9 cellular contexts compared by ENCODE assay signal in the genomic region with DNA sequence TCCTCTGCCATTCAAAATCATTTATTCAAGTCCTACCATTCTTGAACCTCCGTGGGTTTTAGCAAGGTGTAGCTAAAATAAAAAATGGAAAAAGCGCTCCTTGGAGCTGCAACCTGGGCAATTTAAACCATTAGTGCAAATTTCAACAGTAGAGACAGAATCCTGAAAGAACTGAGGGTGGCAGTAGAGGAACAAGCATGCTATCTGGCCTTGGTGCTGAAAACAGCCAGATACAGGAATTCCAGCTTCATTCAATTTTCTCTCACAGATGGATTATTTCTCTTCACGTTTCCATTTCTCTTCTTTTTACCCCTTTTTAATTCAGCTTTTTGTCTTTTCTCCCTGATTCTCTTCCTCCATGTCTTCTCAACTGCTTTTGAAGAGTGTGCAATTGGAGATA.
A peak's percentile ranks its signal among the peaks of the same experiment; 100 is the strongest.
DNase-seq lines count a peak whose midpoint lies in the region; ATAC-seq, FAIRE-seq and TF ChIP-seq lines count a peak whose summit lies in the region.
"Had no signal": no experiment of that assay in that cellular context is flagged by ENCODE, and none has a peak within 500 bp of the region (broad histone marks: within the 10 kb centered on the region; RNA-seq: fewer than 3 reads in every experiment).

No MANE protein-coding gene starts in this region.

- H3K79me2 ChIP-seq in SK-N-SH (ENCODE audit: insufficient read depth) = no peaks in the 10 kb centered on the region
- no peaks in the 10 kb centered on the region for H3K79me2 ChIP-seq in hepatocyte

- POLR2A ChIA-PET in SK-N-SH (lab: Yijun Ruan, JAX) = no interaction called here

- H4K20me1 ChIP-seq in SK-N-SH (ENCODE audit: insufficient read depth) = no peaks in the 10 kb centered on the region
- no peaks in the 10 kb centered on the region for H4K20me1 ChIP-seq in hepatocyte (ENCODE audit: insufficient read depth, poor library complexity, severe bottlenecking)

- no peaks in the 10 kb centered on the region for H3K36me3 ChIP-seq in heart right ventricle
- H3K36me3 ChIP-seq in SK-N-SH (replicated peaks in 1 of 2; ENCODE audit: control insufficient read depth in 1 of 2, insufficient read depth in 2 of 2, low read length in 1 of 2) = no peaks in the 10 kb centered on the region
- no peaks in the 10 kb centered on the region for H3K36me3 ChIP-seq in hepatocyte (replicated peaks; ENCODE audit: insufficient read depth, low read depth)
- no peaks in the 10 kb centered on the region for H3K36me3 ChIP-seq in small intestine (ENCODE audit: control insufficient read depth in 2 of 2, insufficient read depth in 2 of 2, low read length in 2 of 2)

- H3K9me3 ChIP-seq in heart right ventricle = no peaks in the 10 kb centered on the region
- no peaks in the 10 kb centered on the region for H3K9me3 ChIP-seq in SK-N-SH
- no peaks in the 10 kb centered on the region for H3K9me3 ChIP-seq in hepatocyte (ENCODE audit: low read depth)
- H3K9me3 ChIP-seq in small intestine (ENCODE audit: control insufficient read depth, low read depth) = no peaks in the 10 kb centered on the region

- no peak for ATAC-seq in heart right ventricle
- ATAC-seq in Right ventricle myocardium superior (ENCODE audit: poor library complexity) = no peak
- no peak for ATAC-seq in GM21447 (IDR thresholded peaks at IDR 0.05; ENCODE audit: unreplicated experiment)

- CTCF ChIA-PET in SK-N-SH (lab: Yijun Ruan, JAX) = interaction anchor here (0.6 to 3.3 kb wide), 17 partner anchors 8 to 1030 kb away, joined by 3 to 16 read pairs (median 4); no protein-coding TSS in a partner anchor

- no peak overlapping the region for H3K9ac ChIP-seq in SK-N-SH

- H3K4me3 ChIP-seq in heart right ventricle (no peak overlapping the region), SK-N-SH (ENCODE audit: low read depth in 2 of 2, low read length in 1 of 2) (no peak overlapping the region), hepatocyte (no peak overlapping the region), small intestine (ENCODE audit: low read depth in 1 of 2, low read length in 2 of 2) (no peak overlapping the region)

- TF ChIP-seq EP300 in SK-N-SH (IDR thresholded peaks at IDR 0.05; ENCODE audit: borderline replicate concordance in 1 of 2, low read depth in 1 of 2, low read length in 1 of 2) = no peak

- peak in 7 of 9 donors; percentile 8 to 58 (median 49) for TF ChIP-seq CTCF in heart right ventricle (IDR thresholded peaks at IDR 0.05)
- peak; percentile 71 for TF ChIP-seq CTCF in SK-N-SH (IDR thresholded peaks at IDR 0.05)
- peak; percentile 70 for TF ChIP-seq CTCF in hepatocyte (IDR thresholded peaks at IDR 0.05; ENCODE audit: poor library complexity)

- H2AFZ ChIP-seq in SK-N-SH (ENCODE audit: low read depth) = no peak overlapping the region
- no peak overlapping the region for H2AFZ ChIP-seq in hepatocyte

- TF ChIP-seq RAD21 in SK-N-SH (IDR thresholded peaks at IDR 0.05; ENCODE audit: low read length) = peak; percentile 71

- intact Hi-C loops in heart right ventricle (cut with DNase I) = loop anchor here in 1 of 10 donors (10.0 kb wide), 1 partner anchor 352 kb away; no protein-coding TSS in a partner anchor
- intact Hi-C loops in Right ventricle myocardium superior (cut with DNase I) = no loop called here

- H3K4me1 ChIP-seq in heart right ventricle (peaks cover 0 to 3% (median 0%) of the 10 kb centered on the region in 9 donors), SK-N-SH (ENCODE audit: control insufficient read depth in 1 of 2, insufficient read depth in 2 of 2, low read depth in 1 of 2, low read length in 1 of 2) (0 out of 4 replicates have a peak, but pooled peaks cover 0 to 6% of the 10 kb centered on the region in 2 experiments), hepatocyte (ENCODE audit: insufficient read depth) (no peaks in the 10 kb centered on the region), small intestine (ENCODE audit: control insufficient read depth in 2 of 2, insufficient read depth in 1 of 2, low read depth in 1 of 2, low read length in 1 of 2) (no peaks in the 10 kb centered on the region)

- H3K4me2 ChIP-seq in SK-N-SH (no peak overlapping the region), hepatocyte (no peak overlapping the region)

- DNase-seq in heart right ventricle = no peak
- no peak for DNase-seq in Right ventricle myocardium superior
- DNase-seq in SK-N-SH = peak; percentile 28
- DNase-seq in hepatocyte (ENCODE audit: low spot score) = peak; percentile 53
- DNase-seq in small intestine = no peak
- DNase-seq in activated gamma-delta T cell treated with Interleukin-2 at 50 U/mL for 16 hours = no peak
- no peak for DNase-seq in GM19239 (ENCODE audit: insufficient read length, low spot score)
- DNase-seq: COR-L47 had no signal

- H3K27ac ChIP-seq in heart right ventricle = no peak overlapping the region
- H3K27ac ChIP-seq in SK-N-SH (ENCODE audit: low read depth in 2 of 2, low read length in 1 of 2) = no peak overlapping the region
- no peak overlapping the region for H3K27ac ChIP-seq in hepatocyte
- no peak overlapping the region for H3K27ac ChIP-seq in small intestine (ENCODE audit: low read depth in 1 of 2, low read length in 1 of 2)

- H3F3A ChIP-seq in SK-N-SH (replicated peaks; ENCODE audit: insufficient read depth) = peaks cover 7% of the 10 kb centered on the region

- H3K9me2 ChIP-seq in SK-N-SH (no peaks in the 10 kb centered on the region), hepatocyte (replicated peaks; ENCODE audit: insufficient read depth) (no peaks in the 10 kb centered on the region)

- WGBS in heart right ventricle, 2 donors = 24 to 26% methylated on average over 3 of the region's 3 CpGs
- WGBS in SK-N-SH (ENCODE audit: low lambda C conversion rate) = 19% methylated on average over 3 of the region's 3 CpGs
- WGBS in hepatocyte (ENCODE audit: low lambda C conversion rate, missing lambda C conversion rate) = 26% methylated on average over 3 of the region's 3 CpGs
- 23 to 26% (median 24%) methylated on average over 3 of the region's 3 CpGs for WGBS in small intestine, 3 donors

- FAIRE-seq in small intestine (lab: Jason Lieb, UNC) (no peak), GM19239 (lab: Jason Lieb, UNC) (no peak)

- H3K27me3 ChIP-seq in heart right ventricle = no peaks in the 10 kb centered on the region
- H3K27me3 ChIP-seq in SK-N-SH (ENCODE audit: insufficient read depth) = no peaks in the 10 kb centered on the region
- H3K27me3 ChIP-seq in hepatocyte = peaks cover 17% of the 10 kb centered on the region
- H3K27me3 ChIP-seq in small intestine (ENCODE audit: control insufficient read depth in 2 of 2, insufficient read depth in 2 of 2, low read length in 2 of 2) = no peaks in the 10 kb centered on the region

TF ChIP-seq in SK-N-SH, 30 proteins besides CTCF, POLR2A, EP300 and RAD21:
- TF ChIP-seq REST (IDR thresholded peaks at IDR 0.05; ENCODE audit: low read depth, low read length) = peak; percentile 96
- TF ChIP-seq FOSL2 (IDR thresholded peaks at IDR 0.05; ENCODE audit: borderline replicate concordance, low read depth) = no peak
- TF ChIP-seq IRF3 (IDR thresholded peaks at IDR 0.05; ENCODE audit: low read depth, low read length) = no peak
- no peak for TF ChIP-seq RXRA (IDR thresholded peaks at IDR 0.05; ENCODE audit: borderline replicate concordance, low read depth)
- TF ChIP-seq POLR2AphosphoS5 (IDR thresholded peaks at IDR 0.05; ENCODE audit: low read depth, low read length) = no peak
- peak; percentile 57 for TF ChIP-seq SMC3 (IDR thresholded peaks at IDR 0.05; ENCODE audit: low read depth, low read length)
- TF ChIP-seq GABPA (IDR thresholded peaks at IDR 0.05; ENCODE audit: low read depth) = no peak
- TF ChIP-seq ELF1 (IDR thresholded peaks at IDR 0.05) = no peak
- TF ChIP-seq, protein P1, sequence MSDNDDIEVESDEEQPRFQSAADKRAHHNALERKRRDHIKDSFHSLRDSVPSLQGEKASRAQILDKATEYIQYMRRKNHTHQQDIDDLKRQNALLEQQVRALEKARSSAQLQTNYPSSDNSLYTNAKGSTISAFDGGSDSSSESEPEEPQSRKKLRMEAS (IDR thresholded peaks at IDR 0.05; ENCODE audit: low read depth) = no peak

Comparison
In these comparisons a context has a peak if more than half of its experiments do, and no peak if none do; other contexts are left out.
1. DNase-seq: peak in SK-N-SH (single experiment) and hepatocyte (single experiment); none in heart right ventricle (0 of 2), Right ventricle myocardium superior (single experiment), small intestine (single experiment), activated gamma-delta T cell treated with Interleukin-2 at 50 U/mL for 16 hours (single experiment) and GM19239 (single experiment).
2. Peak in every context shown above with its lines, with median percentiles within 50 percentile points of each other: CTCF ChIP-seq.